ENCODE assay signal across 9 cellular contexts in the genomic region with DNA sequence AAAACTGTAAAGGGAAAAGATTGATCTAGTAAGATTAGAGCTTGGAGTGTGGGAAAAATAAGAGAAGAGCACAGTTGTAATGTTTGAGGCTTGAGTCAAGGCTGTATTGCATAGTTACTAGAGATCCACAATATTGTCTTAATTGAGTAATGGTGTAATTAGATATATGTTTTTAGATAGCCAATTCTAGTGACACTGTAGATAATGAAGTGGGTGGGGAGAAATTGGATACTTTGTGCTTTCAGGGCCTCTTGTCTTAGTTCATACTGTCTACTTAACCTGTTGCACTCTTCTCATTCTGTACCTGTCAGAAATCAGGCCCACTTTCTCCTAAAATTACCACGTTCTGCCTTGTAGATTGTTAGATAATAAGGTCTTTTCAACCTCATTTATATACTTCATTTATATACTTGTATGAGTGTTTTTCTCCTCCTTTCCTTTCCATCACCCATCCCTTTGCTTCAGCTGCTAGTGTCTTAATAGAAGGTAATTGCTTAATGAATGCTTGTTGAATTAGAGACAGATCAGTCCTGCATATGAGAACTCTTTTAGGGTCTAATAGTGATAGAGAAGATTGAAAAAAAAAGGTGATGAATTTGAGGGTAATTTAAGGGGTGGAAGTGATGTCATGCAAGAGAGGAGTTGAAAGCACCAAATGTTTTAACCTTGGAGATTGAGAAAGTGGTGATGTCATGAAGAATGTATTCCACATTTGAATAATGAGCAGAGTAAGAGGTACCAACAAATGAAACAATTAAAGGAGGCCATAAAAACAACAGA. TPM values are rescaled to one million over a fixed set of nuclear protein-coding genes. Genes with fewer than 3 reads are reported as not detected.
A peak's percentile ranks its signal among the peaks of the same experiment; 100 is the strongest.
DNase-seq lines count a peak whose midpoint lies in the region; ATAC-seq, FAIRE-seq and TF ChIP-seq lines count a peak whose summit lies in the region.
"Had no signal": no experiment of that assay in that cellular context is flagged by ENCODE, and none has a peak within 500 bp of the region (broad histone marks: within the 10 kb centered on the region; RNA-seq: fewer than 3 reads in every experiment).

No MANE protein-coding gene starts in this region.

- CTCF ChIA-PET in HepG2 (lab: Yijun Ruan, JAX; ENCODE audit: low intra/inter-chr PET ratio, low total read pairs), result no interaction called here
- CTCF ChIA-PET in activated CD4-positive, alpha-beta T cell treated with anti-CD3 and anti-CD28 coated beads, Interleukin-2, amount 10 ng/mL, durations not matched to agents 7 days and 5 days (lab: Charles Lee), result no interaction called here

- H3K27me3 ChIP-seq in HepG2 (ENCODE audit: control insufficient read depth in 1 of 2, insufficient read depth in 2 of 2, low read length in 2 of 2) (no peaks in the 10 kb centered on the region), right lobe of liver (no peaks in the 10 kb centered on the region), heart left ventricle (no peaks in the 10 kb centered on the region), uterus (no peaks in the 10 kb centered on the region)

- H3K9ac ChIP-seq in HepG2 (ENCODE audit: insufficient read depth, low read depth, low read length), result no peak overlapping the region

- 0 out of 2 replicates have a peak, but pooled peaks cover 8% of the 10 kb centered on the region for H4K20me1 ChIP-seq in HepG2 (ENCODE audit: insufficient read depth, low read length)

- H3K4me3 ChIP-seq in HepG2 (replicated peaks in 1 of 3; ENCODE audit: insufficient read depth in 1 of 3, low read depth in 2 of 3, low read length in 3 of 3), result no peak overlapping the region
- no peak overlapping the region for H3K4me3 ChIP-seq in right lobe of liver
- no peak overlapping the region for H3K4me3 ChIP-seq in heart left ventricle
- no peak overlapping the region for H3K4me3 ChIP-seq in uterus

- no peaks in the 10 kb centered on the region for H3K36me3 Mint-ChIP-seq in T-helper 17 cell (ENCODE audit: low read depth)
- peaks cover 4% of the 10 kb centered on the region for H3K36me3 Mint-ChIP-seq in activated CD4-positive, alpha-beta T cell treated with anti-CD3 and anti-CD28 coated beads, Interleukin-2, amount 10 ng/mL, durations not matched to agents 7 days and 5 days (ENCODE audit: low read depth)
- H3K36me3 Mint-ChIP-seq: CD4-positive, alpha-beta memory T cell had no signal

- H3K4me3 Mint-ChIP-seq in T-helper 17 cell, result no peak overlapping the region
- no peak overlapping the region for H3K4me3 Mint-ChIP-seq in activated CD4-positive, alpha-beta T cell treated with anti-CD3 and anti-CD28 coated beads, Interleukin-2, amount 10 ng/mL, durations not matched to agents 7 days and 5 days
- H3K4me3 Mint-ChIP-seq: CD4-positive, alpha-beta memory T cell had no signal

- intact Hi-C loops in HepG2 (cut with micrococcal nuclease; ENCODE audit: unreplicated experiment), result no loop called here
- intact Hi-C loops in right lobe of liver (cut with DNase I), result no loop called here
- intact Hi-C loops in heart left ventricle (cut with DNase I), result no loop called here
- intact Hi-C loops in uterus (cut with DNase I; ENCODE audit: low total_unique reads), result no loop called here

- no peaks in the 10 kb centered on the region for H3K9me3 Mint-ChIP-seq in activated CD4-positive, alpha-beta T cell treated with anti-CD3 and anti-CD28 coated beads, Interleukin-2, amount 10 ng/mL, durations not matched to agents 7 days and 5 days
- H3K9me3 Mint-ChIP-seq: CD4-positive, alpha-beta memory T cell had no signal

- ATAC-seq in HepG2, result no peak
- no peak for ATAC-seq in right lobe of liver
- peak; percentile 45 for ATAC-seq in T-helper 17 cell
- ATAC-seq in heart left ventricle, result peak in 2 of 4 donors; percentile 15 to 60
- no peak for ATAC-seq in HG03469 (IDR thresholded peaks at IDR 0.05; ENCODE audit: unreplicated experiment)

- WGBS in HepG2 (ENCODE audit: low lambda C conversion rate), result 64% methylated on average over 1 of the region's 1 CpG
- 91% methylated on average over 1 of the region's 1 CpG for WGBS in right lobe of liver (ENCODE audit: insufficient coverage, low coverage, low lambda C conversion rate, missing lambda C conversion rate)
- WGBS in heart left ventricle, 4 donors, result 34 to 51% (median 43%) methylated on average over 1 of the region's 1 CpG

- FAIRE-seq in HepG2 (lab: Jason Lieb, UNC), result no peak

- no peak overlapping the region for H2AFZ ChIP-seq in HepG2 (ENCODE audit: low read length)

- H3K27me3 Mint-ChIP-seq in T-helper 17 cell, result no peaks in the 10 kb centered on the region
- no peaks in the 10 kb centered on the region for H3K27me3 Mint-ChIP-seq in activated CD4-positive, alpha-beta T cell treated with anti-CD3 and anti-CD28 coated beads, Interleukin-2, amount 10 ng/mL, durations not matched to agents 7 days and 5 days
- H3K27me3 Mint-ChIP-seq: CD4-positive, alpha-beta memory T cell had no signal

- no peak for TF ChIP-seq CTCF in HepG2 (CRISPR knock-in tag; IDR thresholded peaks at IDR 0.05)
- TF ChIP-seq CTCF in right lobe of liver (IDR thresholded peaks at IDR 0.05), result no peak
- no peak for TF ChIP-seq CTCF in heart left ventricle (IDR thresholded peaks at IDR 0.05)
- no peak for TF ChIP-seq CTCF in uterus (IDR thresholded peaks at IDR 0.05)

- POLR2A ChIA-PET in HepG2 (lab: Yijun Ruan, JAX), result no interaction called here
- POLR2A ChIA-PET in activated CD4-positive, alpha-beta T cell treated with anti-CD3 and anti-CD28 coated beads, Interleukin-2, amount 10 ng/mL, durations not matched to agents 7 days and 5 days (lab: Charles Lee), result no interaction called here

- H3K4me1 Mint-ChIP-seq in T-helper 17 cell, result peaks cover 40% of the 10 kb centered on the region
- peaks cover 13% of the 10 kb centered on the region for H3K4me1 Mint-ChIP-seq in activated CD4-positive, alpha-beta T cell treated with anti-CD3 and anti-CD28 coated beads, Interleukin-2, amount 10 ng/mL, durations not matched to agents 7 days and 5 days

- H3K79me2 ChIP-seq in HepG2 (ENCODE audit: insufficient read depth, low read length), result peaks cover 19% of the 10 kb centered on the region

- H3K9me3 ChIP-seq in HepG2 (ENCODE audit: low read length), result no peaks in the 10 kb centered on the region
- no peaks in the 10 kb centered on the region for H3K9me3 ChIP-seq in right lobe of liver
- H3K9me3 ChIP-seq in T-helper 17 cell (ENCODE audit: control insufficient read depth, low read length, poor library complexity, severe bottlenecking), result no peaks in the 10 kb centered on the region
- H3K9me3 ChIP-seq in heart left ventricle, result no peaks in the 10 kb centered on the region
- no peaks in the 10 kb centered on the region for H3K9me3 ChIP-seq in uterus

- H3K4me2 ChIP-seq in HepG2 (ENCODE audit: low read depth, low read length), result no peak overlapping the region

- no peak overlapping the region for H3K27ac Mint-ChIP-seq in T-helper 17 cell
- no peak overlapping the region for H3K27ac Mint-ChIP-seq in activated CD4-positive, alpha-beta T cell treated with anti-CD3 and anti-CD28 coated beads, Interleukin-2, amount 10 ng/mL, durations not matched to agents 7 days and 5 days
- H3K27ac Mint-ChIP-seq: CD4-positive, alpha-beta memory T cell had no signal

- H3K27ac ChIP-seq in HepG2 (ENCODE audit: extremely low read length, insufficient read depth, low read length) (no peak overlapping the region), right lobe of liver (no peak overlapping the region), heart left ventricle (peak overlapping the region; percentile 32 to 73 (median 66)), uterus (peak overlapping the region; percentile 72 to 87)

- TF ChIP-seq POLR2A in HepG2 (IDR thresholded peaks at IDR 0.05; ENCODE audit: insufficient read depth in 1 of 2, low read depth in 2 of 2, low read length in 2 of 2) (no peak), right lobe of liver (IDR thresholded peaks at IDR 0.05) (no peak), heart left ventricle (IDR thresholded peaks at IDR 0.05) (no peak), uterus (IDR thresholded peaks at IDR 0.05) (no peak)

- H3K36me3 ChIP-seq in HepG2 (replicated peaks in 1 of 2; ENCODE audit: control insufficient read depth in 1 of 2, insufficient read depth in 2 of 2, low read length in 2 of 2), result no peaks in the 10 kb centered on the region
- no peaks in the 10 kb centered on the region for H3K36me3 ChIP-seq in right lobe of liver
- no peaks in the 10 kb centered on the region for H3K36me3 ChIP-seq in heart left ventricle
- H3K36me3 ChIP-seq in uterus, result no peaks in the 10 kb centered on the region

- in situ Hi-C loops in HepG2 (cut with HindIII; ENCODE audit: extremely low pct_ligation_motif_present, low pct_unique_long_range_greater_than_20kb), result no loop called here

- no peaks in the 10 kb centered on the region for H3K4me1 ChIP-seq in HepG2 (ENCODE audit: insufficient read depth, low read length)
- H3K4me1 ChIP-seq in right lobe of liver, result peaks cover 0 to 8% (median 0%) of the 10 kb centered on the region in 4 donors
- peaks cover 6 to 83% (median 65%) of the 10 kb centered on the region in 12 donors for H3K4me1 ChIP-seq in heart left ventricle
- H3K4me1 ChIP-seq in uterus, result peaks cover 0 to 37% of the 10 kb centered on the region in 2 donors

- no TSS peak for BruUV-seq in HepG2 (replicated peaks; lab: Mats Ljungman, UMichigan)

- TF ChIP-seq RAD21 in HepG2 (CRISPR knock-in tag; IDR thresholded peaks at IDR 0.05), result no peak

- TF ChIP-seq EP300 in HepG2 (IDR thresholded peaks at IDR 0.05; ENCODE audit: low read depth in 2 of 2, low read length in 2 of 2) (no peak), HepG2 (CRISPR knock-in tag; IDR thresholded peaks at IDR 0.05; ENCODE audit: borderline replicate concordance) (no peak)

- DNase-seq in HepG2 (ENCODE audit: low spot score), result no peak
- no peak for DNase-seq in right lobe of liver
- DNase-seq in T-helper 17 cell, result no peak
- DNase-seq in heart left ventricle, result no peak
- no peak for DNase-seq in uterus
- DNase-seq in D341Med (ENCODE audit: low spot score), result no peak
- no peak for DNase-seq in activated CD4-positive, alpha-beta T cell treated with anti-CD3 and anti-CD28 coated beads, Interleukin-2, amount 10 ng/mL, durations not matched to agents 7 days and 5 days

RNA-seq across cellular contexts. Expression of a gene that starts 32.0 kb away (rescaled TPM):
- total RNA-seq in HepG2 (2016; rRNA removed; fragmentation: Illumina TruSeq; extraction: Trizol), result 11.4 and 20.4 TPM in 2 replicates
- 1.7 and 1.8 TPM in 2 replicates for total RNA-seq in HepG2 (2016; cell fraction: cytosol; rRNA removed; fragmentation: Illumina TruSeq; extraction: Trizol; ENCODE audit: low read depth)
- total RNA-seq in HepG2 (2016; cell fraction: insoluble cytoplasmic fraction; rRNA removed; fragmentation: Illumina TruSeq; extraction: Trizol), result 11.5 and 16.5 TPM in 2 replicates
- 7.8 and 8.2 TPM in 2 replicates for total RNA-seq in HepG2 (2016; cell fraction: membrane; rRNA removed; fragmentation: Illumina TruSeq; extraction: Trizol)
- total RNA-seq in HepG2 (2016; cell fraction: nucleus; rRNA removed; fragmentation: Illumina TruSeq; extraction: Trizol), result 15.1 and 17.9 TPM in 2 replicates
- polyA plus RNA-seq in HepG2 (2011; rRNA removed), result 4.6 and 5.7 TPM in 2 replicates
- polyA plus RNA-seq in HepG2 (2011; cell fraction: cytosol; rRNA removed), result 1.9 and 3.7 TPM in 2 replicates
- 4.1 and 4.3 TPM in 2 replicates for polyA plus RNA-seq in HepG2 (2011; cell fraction: nucleus; rRNA removed)
- polyA plus RNA-seq in HepG2 (2012), result 10.5 and 14.0 TPM in 2 replicates
- 0.44 and 0.45 TPM in 2 replicates for polyA plus RNA-seq in HepG2 (2016; cell fraction: cytosol; fragmentation: Illumina TruSeq; extraction: Trizol; ENCODE audit: low read depth)
- polyA plus RNA-seq in HepG2 (2016; cell fraction: insoluble cytoplasmic fraction; fragmentation: Illumina TruSeq; extraction: Trizol; ENCODE audit: low read depth), result 8.7 and 11.5 TPM in 2 replicates
- polyA plus RNA-seq in HepG2 (2016; cell fraction: membrane; fragmentation: Illumina TruSeq; extraction: Trizol; ENCODE audit: low read depth), result 2.3 and 2.4 TPM in 2 replicates
- polyA plus RNA-seq in HepG2 (2016; cell fraction: nucleus; fragmentation: Illumina TruSeq; extraction: Trizol; ENCODE audit: insufficient read depth, low read depth), result 9.7 and 10.7 TPM in 2 replicates
- 4.0 and 7.4 TPM in 2 replicates for polyA minus RNA-seq in HepG2 (2011; rRNA and poly(A)+ RNA removed; ENCODE audit: low replicate concordance)
- 10.3 and 13.2 TPM in 2 replicates for polyA minus RNA-seq in HepG2 (2011; cell fraction: cytosol; rRNA and poly(A)+ RNA removed)
- 36.6 and 37.7 TPM in 2 replicates for polyA minus RNA-seq in HepG2 (2011; cell fraction: nucleus; rRNA and poly(A)+ RNA removed)
- total RNA-seq in right lobe of liver, result 10 to 100 TPM in 3 of 6 experiments, 1 to 10 TPM in 3; 6.5 to 13.1 (median 11.2) TPM
- 10 to 100 TPM; 42.4 to 45.4 TPM for total RNA-seq in T-helper 17 cell
- 10 to 100 TPM; 13.9 to 28.0 (median 21.4) TPM for total RNA-seq in heart left ventricle
- polyA plus RNA-seq in heart left ventricle, result 10 to 100 TPM in 1 of 2 donors, 1 to 10 TPM in 1; 3.1 to 10.5 TPM
- 10 to 100 TPM; 12.6 to 65.2 (median 36.3) TPM for total RNA-seq in uterus
- 10 to 100 TPM; 23.4 to 28.0 TPM for total RNA-seq in activated CD4-positive, alpha-beta T cell treated with anti-CD3 and anti-CD28 coated beads, Interleukin-2, amount 10 ng/mL, durations not matched to agents 7 days and 5 days

Comparison
In these comparisons a context has a peak if more than half of its experiments do, and no peak if none do; other contexts are left out.
1. H3K27ac ChIP-seq: peak in heart left ventricle (12 of 12) and uterus (2 of 2); none in HepG2 (single experiment) and right lobe of liver (0 of 3).